19 cellular contexts compared by ENCODE assay signal in the genomic region with DNA sequence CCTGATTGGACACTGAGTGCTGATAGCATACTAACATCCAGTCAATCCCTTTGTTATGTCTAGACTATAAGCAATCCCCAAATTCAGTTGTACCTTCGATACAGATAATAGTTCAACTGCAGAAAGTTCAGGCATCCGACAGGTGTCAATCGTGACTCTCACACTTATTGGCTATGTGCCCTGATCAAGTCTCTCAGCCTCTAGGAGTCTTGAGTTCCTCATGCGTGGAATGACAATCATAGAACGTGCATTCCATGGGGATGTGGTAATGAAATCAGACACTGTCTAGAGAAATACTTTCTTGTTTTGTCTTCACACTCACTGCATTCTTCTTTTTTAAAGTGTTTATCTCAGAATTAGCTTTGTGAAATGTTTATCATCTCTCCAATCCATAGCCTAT. TPM values are rescaled to one million over a fixed set of nuclear protein-coding genes. Genes with fewer than 3 reads are reported as not detected.
A peak's percentile ranks its signal among the peaks of the same experiment; 100 is the strongest.
DNase-seq lines count a peak whose midpoint lies in the region; TF ChIP-seq lines count a peak whose summit lies in the region.
"Had no signal": no experiment of that assay in that cellular context is flagged by ENCODE, and none has a peak within 500 bp of the region (broad histone marks: within the 10 kb centered on the region; RNA-seq: fewer than 3 reads in every experiment).

No MANE protein-coding gene starts in this region.

- no peak overlapping the region for H3K23ac ChIP-seq in mesendoderm (ENCODE audit: low read length)

- no peak overlapping the region for H3K9ac ChIP-seq in mesendoderm (ENCODE audit: low read length)

- H3K27ac ChIP-seq in mesendoderm (ENCODE audit: low read depth, low read length) = no peak overlapping the region
- H3K27ac ChIP-seq: HL-60 had no signal

- H2AK5ac ChIP-seq in mesendoderm (ENCODE audit: low read length) = no peak overlapping the region

- no peaks in the 10 kb centered on the region for H3K36me3 ChIP-seq in mesendoderm (ENCODE audit: control insufficient read depth, insufficient read depth, low read length)

- no peak overlapping the region for H4K8ac ChIP-seq in mesendoderm (ENCODE audit: low read depth, low read length)

- no peak overlapping the region for H3K4me2 ChIP-seq in mesendoderm (ENCODE audit: low read length)

- no CpG with 5 or more reads among the region's 5 CpGs for WGBS in mesendoderm (ENCODE audit: extremely low coverage, insufficient coverage, low lambda C conversion rate)

- H3K4ac ChIP-seq in mesendoderm (ENCODE audit: low read depth, low read length) = no peak overlapping the region

- H3K18ac ChIP-seq in mesendoderm (ENCODE audit: low read length) = no peak overlapping the region

- H2BK120ac ChIP-seq in mesendoderm (ENCODE audit: low read depth, low read length) = no peak overlapping the region

- H4K5ac ChIP-seq in mesendoderm (ENCODE audit: low read length) = no peak overlapping the region

- H3K4me3 ChIP-seq in choroid plexus epithelial cell (ENCODE audit: low read depth, low read length) = no peak overlapping the region
- no peak overlapping the region for H3K4me3 ChIP-seq in mesendoderm (ENCODE audit: low read length)

- H3K79me1 ChIP-seq in mesendoderm (ENCODE audit: low read length) = no peaks in the 10 kb centered on the region

- no peak for TF ChIP-seq CTCF in choroid plexus epithelial cell (conservative IDR thresholded peaks at IDR 0.05; ENCODE audit: low read depth, low read length)

- H3K56ac ChIP-seq in mesendoderm (ENCODE audit: low read length) = no peak overlapping the region

- H2BK5ac ChIP-seq in mesendoderm (ENCODE audit: low read length) = no peak overlapping the region

- H2BK15ac ChIP-seq in mesendoderm (replicated peaks; ENCODE audit: low read depth) = no peak overlapping the region

- in situ Hi-C loops in ACHN (cut with HindIII; ENCODE audit: low pct_ligation_motif_present, low pct_unique_long_range_greater_than_20kb, low sequenced_read_pairs) = no loop called here

- DNase-seq in ACHN = peak; percentile 88
- peak; percentile 3 for DNase-seq in HS-27A (ENCODE audit: low read depth)
- peak; percentile 18 for DNase-seq in choroid plexus epithelial cell (ENCODE audit: low read depth)
- peak; percentile 31 for DNase-seq in mesendoderm
- no peak for DNase-seq in SK-N-DZ (ENCODE audit: low spot score)
- DNase-seq in cerebellum (ENCODE audit: low spot score) = no peak
- DNase-seq in globus pallidus (ENCODE audit: low spot score) = no peak
- no peak for DNase-seq in NCI-H526 treated with DMSO at 0.1 percent for 48 hours (lab: John Stamatoyannopoulos, UW)
- DNase-seq: AML-193; CD4-positive, CD25-positive, alpha-beta regulatory T cell; H7; KBM-7; NCI-H1092; NCI-H2107; NCI-H345; NCI-H748 treated with DMSO at 0.1 percent for 48 hours had no signal

- peaks cover 19% of the 10 kb centered on the region for H3K27me3 ChIP-seq in mesendoderm (ENCODE audit: insufficient read depth, low read length, poor library complexity)

- H3K4me1 ChIP-seq in mesendoderm (ENCODE audit: control insufficient read depth, low read depth, low read length) = peaks cover 2% of the 10 kb centered on the region

- no peaks in the 10 kb centered on the region for H3K79me2 ChIP-seq in mesendoderm (ENCODE audit: control insufficient read depth, insufficient read depth, low read length)

RNA-seq across cellular contexts. Expression of a gene that starts 4.8 kb away (rescaled TPM):
- 0.17 TPM for polyA plus RNA-seq in mesendoderm (2013, experiment 1 of 2)
- polyA plus RNA-seq in mesendoderm (2013, experiment 2 of 2) = 0.14 TPM
- 0.12 TPM in 1 of 2 replicates, not detected in the other for polyA plus RNA-seq in SK-N-DZ (2014; cell fraction: cytosol; rRNA removed)
- polyA plus RNA-seq in SK-N-DZ (2014; cell fraction: nucleus; rRNA removed) = 0.04 TPM in 1 of 2 replicates, not detected in the other
- total RNA-seq in cerebellum = 0.27 TPM
- total RNA-seq: A673; CD4-positive, CD25-positive, alpha-beta regulatory T cell; Right ventricle myocardium inferior had no signal
- polyA plus RNA-seq: CD4-positive, CD25-positive, alpha-beta regulatory T cell had no signal

Comparison
In these comparisons a context has a peak if more than half of its experiments do, and no peak if none do; other contexts are left out.
1. DNase-seq: peak in ACHN (single experiment), HS-27A (single experiment), choroid plexus epithelial cell (single experiment) and mesendoderm (single experiment); none in SK-N-DZ (single experiment), cerebellum (single experiment), globus pallidus (single experiment) and NCI-H526 treated with DMSO at 0.1 percent for 48 hours (single experiment).